1 cellular context compared by ENCODE assay signal in genomic region chr1:206635080-206635982, GRCh38.
TF ChIP-seq lines count a peak whose summit lies in the region.

Gene DYRK3, plus strand, starts transcription at chr1:206635536. Its CDS starts 168 bp downstream, at chr1:206635704.

TF ChIP-seq in K562, 482 proteins besides CTCF, POLR2A, EP300 and RAD21 (continued from another document and continues in another):
- TF ChIP-seq NRF1 (conservative IDR thresholded peaks at IDR 0.05 in 1 of 2, IDR thresholded peaks at IDR 0.05 in 1 of 2) (peak; percentile 87 to 89), ZNF766 (CRISPR knock-in tag; conservative IDR thresholded peaks at IDR 0.05) (no peak; the same call in 1 of the 2 replicates), KAT7 (CRISPR knock-in tag; IDR thresholded peaks at IDR 0.05; ENCODE audit: borderline replicate concordance) (peak; percentile 97), KDM2B (CRISPR knock-in tag; IDR thresholded peaks at IDR 0.05) (peak; percentile 92; the same call in 1 of the 2 replicates), STAT5A (IDR thresholded peaks at IDR 0.05; ENCODE audit: borderline replicate concordance, low read length) (no peak), POLR3G (IDR thresholded peaks at IDR 0.05; ENCODE audit: extremely low read depth, insufficient read length, insufficient replicate concordance) (no peak), NFXL1 (CRISPR knock-in tag; IDR thresholded peaks at IDR 0.05) (no peak), E2F8 (IDR thresholded peaks at IDR 0.05; ENCODE audit: low read depth, partially characterized antibody) (peak; percentile 14), ZNF780A (CRISPR knock-in tag; IDR thresholded peaks at IDR 0.05) (no peak), SOX6 (IDR thresholded peaks at IDR 0.05) (peak; percentile 67), KAT2B (IDR thresholded peaks at IDR 0.05; ENCODE audit: low read depth, low read length) (no peak), PHF20 (IDR thresholded peaks at IDR 0.05; ENCODE audit: partially characterized antibody) (peak; percentile 62), PURB (CRISPR knock-in tag; IDR thresholded peaks at IDR 0.05; ENCODE audit: low read depth) (no peak), MEF2D (tag; conservative IDR thresholded peaks at IDR 0.05; ENCODE audit: low read depth) (no peak), ZBTB12 (CRISPR knock-in tag; IDR thresholded peaks at IDR 0.05) (peak; percentile 63; the same call in 1 of the 2 replicates), SMAD2 (IDR thresholded peaks at IDR 0.05; ENCODE audit: low read depth, low read length) (no peak), ZC3H4 (CRISPR knock-in tag; IDR thresholded peaks at IDR 0.05; ENCODE audit: borderline replicate concordance) (no peak), BRCA1 (IDR thresholded peaks at IDR 0.05) (no peak), BRCA1 (CRISPR knock-in tag; IDR thresholded peaks at IDR 0.05) (no peak), ZNF217 (CRISPR knock-in tag; IDR thresholded peaks at IDR 0.05) (no peak), SRSF1 (IDR thresholded peaks at IDR 0.05; ENCODE audit: low read depth, low read length) (no peak), ELF2 (CRISPR knock-in tag; IDR thresholded peaks at IDR 0.05) (no peak), MIER1 (IDR thresholded peaks at IDR 0.05; ENCODE audit: low read depth) (no peak), RBFOX2 (IDR thresholded peaks at IDR 0.05; ENCODE audit: low read depth, low read length) (peak; percentile 99), SRSF9 (IDR thresholded peaks at IDR 0.05; ENCODE audit: borderline replicate concordance, low read depth, low read length) (no peak), PCBP2 (IDR thresholded peaks at IDR 0.05; ENCODE audit: low read depth, low read length, poor library complexity, severe bottlenecking) (no peak), CHD4 (IDR thresholded peaks at IDR 0.05; ENCODE audit: insufficient read depth, insufficient replicate concordance, low read depth, low read length, poor library complexity, severe bottlenecking) (no peak), ARHGAP35 (IDR thresholded peaks at IDR 0.05; ENCODE audit: partially characterized antibody) (no peak), PATZ1 (CRISPR knock-in tag; IDR thresholded peaks at IDR 0.05; ENCODE audit: borderline replicate concordance) (no peak), ZNF140 (CRISPR knock-in tag; IDR thresholded peaks at IDR 0.05) (no peak), HIVEP1 (CRISPR knock-in tag; IDR thresholded peaks at IDR 0.05) (no peak)
- TF ChIP-seq, protein P1, sequence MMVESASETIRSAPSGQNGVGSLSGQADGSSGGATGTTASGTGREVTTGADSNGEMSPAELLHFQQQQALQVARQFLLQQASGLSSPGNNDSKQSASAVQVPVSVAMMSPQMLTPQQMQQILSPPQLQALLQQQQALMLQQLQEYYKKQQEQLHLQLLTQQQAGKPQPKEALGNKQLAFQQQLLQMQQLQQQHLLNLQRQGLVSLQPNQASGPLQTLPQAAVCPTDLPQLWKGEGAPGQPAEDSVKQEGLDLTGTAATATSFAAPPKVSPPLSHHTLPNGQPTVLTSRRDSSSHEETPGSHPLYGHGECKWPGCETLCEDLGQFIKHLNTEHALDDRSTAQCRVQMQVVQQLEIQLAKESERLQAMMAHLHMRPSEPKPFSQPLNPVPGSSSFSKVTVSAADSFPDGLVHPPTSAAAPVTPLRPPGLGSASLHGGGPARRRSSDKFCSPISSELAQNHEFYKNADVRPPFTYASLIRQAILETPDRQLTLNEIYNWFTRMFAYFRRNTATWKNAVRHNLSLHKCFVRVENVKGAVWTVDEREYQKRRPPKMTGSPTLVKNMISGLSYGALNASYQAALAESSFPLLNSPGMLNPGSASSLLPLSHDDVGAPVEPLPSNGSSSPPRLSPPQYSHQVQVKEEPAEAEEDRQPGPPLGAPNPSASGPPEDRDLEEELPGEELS (CRISPR knock-in tag; IDR thresholded peaks at IDR 0.05; ENCODE audit: borderline replicate concordance): peak; percentile 50; the same call in 1 of the 2 replicates
- TF ChIP-seq, protein P2, sequence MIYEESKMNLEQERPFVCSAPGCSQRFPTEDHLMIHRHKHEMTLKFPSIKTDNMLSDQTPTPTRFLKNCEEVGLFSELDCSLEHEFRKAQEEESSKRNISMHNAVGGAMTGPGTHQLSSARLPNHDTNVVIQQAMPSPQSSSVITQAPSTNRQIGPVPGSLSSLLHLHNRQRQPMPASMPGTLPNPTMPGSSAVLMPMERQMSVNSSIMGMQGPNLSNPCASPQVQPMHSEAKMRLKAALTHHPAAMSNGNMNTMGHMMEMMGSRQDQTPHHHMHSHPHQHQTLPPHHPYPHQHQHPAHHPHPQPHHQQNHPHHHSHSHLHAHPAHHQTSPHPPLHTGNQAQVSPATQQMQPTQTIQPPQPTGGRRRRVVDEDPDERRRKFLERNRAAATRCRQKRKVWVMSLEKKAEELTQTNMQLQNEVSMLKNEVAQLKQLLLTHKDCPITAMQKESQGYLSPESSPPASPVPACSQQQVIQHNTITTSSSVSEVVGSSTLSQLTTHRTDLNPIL (CRISPR knock-in tag; IDR thresholded peaks at IDR 0.05): no peak
- TF ChIP-seq, protein P3, sequence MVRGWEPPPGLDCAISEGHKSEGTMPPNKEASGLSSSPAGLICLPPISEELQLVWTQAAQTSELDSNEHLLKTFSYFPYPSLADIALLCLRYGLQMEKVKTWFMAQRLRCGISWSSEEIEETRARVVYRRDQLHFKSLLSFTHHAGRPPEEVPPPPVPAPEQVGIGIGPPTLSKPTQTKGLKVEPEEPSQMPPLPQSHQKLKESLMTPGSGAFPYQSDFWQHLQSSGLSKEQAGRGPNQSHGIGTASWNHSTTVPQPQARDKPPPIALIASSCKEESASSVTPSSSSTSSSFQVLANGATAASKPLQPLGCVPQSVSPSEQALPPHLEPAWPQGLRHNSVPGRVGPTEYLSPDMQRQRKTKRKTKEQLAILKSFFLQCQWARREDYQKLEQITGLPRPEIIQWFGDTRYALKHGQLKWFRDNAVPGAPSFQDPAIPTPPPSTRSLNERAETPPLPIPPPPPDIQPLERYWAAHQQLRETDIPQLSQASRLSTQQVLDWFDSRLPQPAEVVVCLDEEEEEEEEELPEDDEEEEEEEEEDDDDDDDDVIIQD (CRISPR knock-in tag; IDR thresholded peaks at IDR 0.05): no peak
- TF ChIP-seq, protein P4, sequence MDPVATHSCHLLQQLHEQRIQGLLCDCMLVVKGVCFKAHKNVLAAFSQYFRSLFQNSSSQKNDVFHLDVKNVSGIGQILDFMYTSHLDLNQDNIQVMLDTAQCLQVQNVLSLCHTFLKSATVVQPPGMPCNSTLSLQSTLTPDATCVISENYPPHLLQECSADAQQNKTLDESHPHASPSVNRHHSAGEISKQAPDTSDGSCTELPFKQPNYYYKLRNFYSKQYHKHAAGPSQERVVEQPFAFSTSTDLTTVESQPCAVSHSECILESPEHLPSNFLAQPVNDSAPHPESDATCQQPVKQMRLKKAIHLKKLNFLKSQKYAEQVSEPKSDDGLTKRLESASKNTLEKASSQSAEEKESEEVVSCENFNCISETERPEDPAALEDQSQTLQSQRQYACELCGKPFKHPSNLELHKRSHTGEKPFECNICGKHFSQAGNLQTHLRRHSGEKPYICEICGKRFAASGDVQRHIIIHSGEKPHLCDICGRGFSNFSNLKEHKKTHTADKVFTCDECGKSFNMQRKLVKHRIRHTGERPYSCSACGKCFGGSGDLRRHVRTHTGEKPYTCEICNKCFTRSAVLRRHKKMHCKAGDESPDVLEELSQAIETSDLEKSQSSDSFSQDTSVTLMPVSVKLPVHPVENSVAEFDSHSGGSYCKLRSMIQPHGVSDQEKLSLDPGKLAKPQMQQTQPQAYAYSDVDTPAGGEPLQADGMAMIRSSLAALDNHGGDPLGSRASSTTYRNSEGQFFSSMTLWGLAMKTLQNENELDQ (CRISPR knock-in tag; IDR thresholded peaks at IDR 0.05; ENCODE audit: borderline replicate concordance): no peak
- TF ChIP-seq, protein P5, sequence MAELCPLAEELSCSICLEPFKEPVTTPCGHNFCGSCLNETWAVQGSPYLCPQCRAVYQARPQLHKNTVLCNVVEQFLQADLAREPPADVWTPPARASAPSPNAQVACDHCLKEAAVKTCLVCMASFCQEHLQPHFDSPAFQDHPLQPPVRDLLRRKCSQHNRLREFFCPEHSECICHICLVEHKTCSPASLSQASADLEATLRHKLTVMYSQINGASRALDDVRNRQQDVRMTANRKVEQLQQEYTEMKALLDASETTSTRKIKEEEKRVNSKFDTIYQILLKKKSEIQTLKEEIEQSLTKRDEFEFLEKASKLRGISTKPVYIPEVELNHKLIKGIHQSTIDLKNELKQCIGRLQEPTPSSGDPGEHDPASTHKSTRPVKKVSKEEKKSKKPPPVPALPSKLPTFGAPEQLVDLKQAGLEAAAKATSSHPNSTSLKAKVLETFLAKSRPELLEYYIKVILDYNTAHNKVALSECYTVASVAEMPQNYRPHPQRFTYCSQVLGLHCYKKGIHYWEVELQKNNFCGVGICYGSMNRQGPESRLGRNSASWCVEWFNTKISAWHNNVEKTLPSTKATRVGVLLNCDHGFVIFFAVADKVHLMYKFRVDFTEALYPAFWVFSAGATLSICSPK (IDR thresholded peaks at IDR 0.05; ENCODE audit: borderline replicate concordance): no peak
- TF ChIP-seq, protein P6, sequence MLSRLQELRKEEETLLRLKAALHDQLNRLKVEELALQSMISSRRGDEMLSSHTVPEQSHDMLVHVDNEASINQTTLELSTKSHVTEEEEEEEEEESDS (CRISPR knock-in tag; IDR thresholded peaks at IDR 0.05): no peak
- TF ChIP-seq, protein P7, sequence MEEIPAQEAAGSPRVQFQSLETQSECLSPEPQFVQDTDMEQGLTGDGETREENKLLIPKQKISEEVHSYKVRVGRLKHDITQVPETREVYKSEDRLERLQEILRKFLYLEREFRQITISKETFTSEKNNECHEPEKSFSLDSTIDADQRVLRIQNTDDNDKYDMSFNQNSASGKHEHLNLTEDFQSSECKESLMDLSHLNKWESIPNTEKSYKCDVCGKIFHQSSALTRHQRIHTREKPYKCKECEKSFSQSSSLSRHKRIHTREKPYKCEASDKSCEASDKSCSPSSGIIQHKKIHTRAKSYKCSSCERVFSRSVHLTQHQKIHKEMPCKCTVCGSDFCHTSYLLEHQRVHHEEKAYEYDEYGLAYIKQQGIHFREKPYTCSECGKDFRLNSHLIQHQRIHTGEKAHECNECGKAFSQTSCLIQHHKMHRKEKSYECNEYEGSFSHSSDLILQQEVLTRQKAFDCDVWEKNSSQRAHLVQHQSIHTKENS (CRISPR knock-in tag; IDR thresholded peaks at IDR 0.05): no peak
